ENCODE assay signal across 28 cellular contexts in genomic region chr13:88235441-88235840, GRCh38.
"Had no signal": no experiment of that assay in that cellular context is flagged by ENCODE, and none has a peak within 500 bp of the region (broad histone marks: within the 10 kb centered on the region; RNA-seq: fewer than 3 reads in every experiment).

No MANE protein-coding gene starts in this region.

- H3K27me3 Mint-ChIP-seq: activated B cell treated with CpG ODN at 0.5 μM for 24 hours; activated CD8-positive, alpha-beta T cell treated with anti-CD3 and anti-CD28 coated beads for 36 hours; activated naive CD8-positive, alpha-beta T cell; activated T-helper 17 cell treated with anti-CD3 and anti-CD28 coated beads, Interleukin-2, amount 50 U/mL, for 72 hours had no signal

- H3K36me3 ChIP-seq: adrenal gland, colonic mucosa, gastrocnemius medialis, heart left ventricle had no signal

- H3K4me3 ChIP-seq: adrenal gland, body of pancreas, colonic mucosa, gastrocnemius medialis, heart left ventricle had no signal

- H3K4me3 Mint-ChIP-seq: activated B cell treated with CpG ODN at 0.5 μM for 24 hours; activated CD8-positive, alpha-beta T cell treated with anti-CD3 and anti-CD28 coated beads for 36 hours; activated naive CD8-positive, alpha-beta T cell; activated T-cell treated with anti-CD3 and anti-CD28 coated beads, Interleukin-2, amount 50 U/mL, for 4 hours; activated T-helper 17 cell treated with anti-CD3 and anti-CD28 coated beads, Interleukin-2, amount 50 U/mL, for 72 hours had no signal

- H3K4me1 Mint-ChIP-seq: activated B cell treated with CpG ODN at 0.5 μM for 24 hours; activated T-helper 17 cell treated with anti-CD3 and anti-CD28 coated beads, Interleukin-2, amount 50 U/mL, for 72 hours had no signal

- H3K27ac ChIP-seq: adrenal gland, body of pancreas, colonic mucosa, gastrocnemius medialis, heart left ventricle, VCaP had no signal

- H3K27me3 ChIP-seq: adrenal gland, body of pancreas, colonic mucosa, gastrocnemius medialis, heart left ventricle had no signal

- H3K27ac Mint-ChIP-seq: activated B cell treated with CpG ODN at 0.5 μM for 24 hours; activated CD8-positive, alpha-beta T cell treated with anti-CD3 and anti-CD28 coated beads for 36 hours; activated naive CD8-positive, alpha-beta T cell; activated T-helper 17 cell treated with anti-CD3 and anti-CD28 coated beads, Interleukin-2, amount 50 U/mL, for 72 hours had no signal

- H3K36me3 Mint-ChIP-seq: activated naive CD8-positive, alpha-beta T cell had no signal

- H3K9me3 Mint-ChIP-seq: activated T-cell treated with anti-CD3 and anti-CD28 coated beads, Interleukin-2, amount 50 U/mL, for 4 hours; activated T-helper 17 cell treated with anti-CD3 and anti-CD28 coated beads, Interleukin-2, amount 50 U/mL, for 72 hours had no signal

- H3K9me3 ChIP-seq: body of pancreas, colonic mucosa, gastrocnemius medialis had no signal

- H3K4me1 ChIP-seq: adrenal gland, body of pancreas, colonic mucosa, gastrocnemius medialis, heart left ventricle had no signal

- ATAC-seq: activated CD4-positive, CD25-positive, alpha-beta regulatory T cell treated with anti-CD3 and anti-CD28 coated beads, Interleukin-2, amount 50 U/mL, for 24 hours; activated CD8-positive, alpha-beta T cell treated with anti-CD3 and anti-CD28 coated beads for 36 hours; activated T-cell treated with anti-CD3 and anti-CD28 coated beads, Interleukin-2, amount 50 U/mL, for 4 hours; activated T-helper 17 cell treated with anti-CD3 and anti-CD28 coated beads, Interleukin-2, amount 50 U/mL, for 72 hours; body of pancreas; esophagus mucosa; gastrocnemius medialis; heart left ventricle had no signal

- DNase-seq: activated B cell treated with CpG ODN at 0.5 μM for 24 hours; activated CD4-positive, alpha-beta T cell treated with anti-CD3 and anti-CD28 coated beads for 48 hours; activated CD4-positive, alpha-beta T cell treated with anti-CD3 and anti-CD28 coated beads, Interleukin-2, amount 50 U/mL, for 1 hour; activated CD4-positive, alpha-beta T cell treated with anti-CD3 and anti-CD28 coated beads, Interleukin-2, amount 50 U/mL, for 48 hours; activated CD8-positive, alpha-beta memory T cell treated with anti-CD3 and anti-CD28 coated beads for 24 hours; activated CD8-positive, alpha-beta T cell treated with anti-CD3 and anti-CD28 coated beads for 36 hours; activated effector memory CD4-positive, alpha-beta T cell treated with Interleukin-2 at 50 U/mL for 16 hours; activated gamma-delta T cell treated with Interleukin-2 at 50 U/mL for 16 hours; activated naive CD4-positive, alpha-beta T cell treated with anti-CD3 and anti-CD28 coated beads, Interleukin-2, amount 50 U/mL, for 16 hours; activated naive CD4-positive, alpha-beta T cell treated with Interleukin-2 at 50 U/mL for 16 hours; activated T-cell treated with anti-CD3 and anti-CD28 coated beads, Interleukin-2, amount 50 U/mL, for 4 hours; adrenal gland; amygdala; aorta; body of pancreas; caudate nucleus; colonic mucosa; effector CD8-positive, alpha-beta T cell; foreskin fibroblast; gastrocnemius medialis; glutamatergic neuron; heart left ventricle; T-helper 2 cell had no signal
